In the genomic region with DNA sequence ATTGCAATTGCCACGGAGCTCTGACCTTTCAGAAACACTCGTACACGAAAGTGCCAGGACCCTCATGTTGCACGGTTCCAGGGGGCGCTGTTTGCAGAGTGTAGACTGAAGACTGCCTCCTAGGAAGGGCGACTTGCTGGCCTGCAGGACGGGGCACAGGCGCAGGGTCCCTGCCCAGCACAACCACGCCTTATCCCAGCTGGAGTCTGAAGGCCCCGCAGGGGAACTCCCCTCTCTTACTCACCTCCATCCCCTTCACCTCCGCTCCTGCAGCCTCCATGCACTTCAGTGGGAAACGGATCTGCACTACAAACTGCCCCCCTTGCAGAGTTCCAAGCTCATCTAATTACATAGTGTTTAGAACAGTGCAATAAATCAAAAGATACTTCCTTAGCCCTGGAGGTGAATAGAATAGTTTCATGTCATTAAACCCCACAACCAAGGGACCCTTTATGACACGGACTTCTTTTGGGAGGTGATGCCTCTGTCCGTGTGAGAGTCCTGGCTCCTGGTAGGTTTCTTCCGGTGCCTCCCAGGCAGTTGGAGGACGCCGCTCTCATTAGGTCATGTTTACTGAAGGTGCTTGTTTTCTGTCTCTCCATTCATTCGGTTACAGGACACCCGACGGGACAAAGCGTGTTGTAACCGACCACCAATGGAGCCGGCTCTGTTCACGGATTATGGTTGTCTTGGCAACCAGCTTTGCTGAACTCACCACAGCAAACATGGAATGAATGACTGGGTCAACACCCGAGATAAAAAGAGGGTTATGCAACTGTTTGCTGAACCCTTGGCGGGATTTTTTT, we compare ENCODE assay signal across 8 cellular contexts.
A peak's percentile ranks its signal among the peaks of the same experiment; 100 is the strongest.
DNase-seq lines count a peak whose midpoint lies in the region; ATAC-seq and TF ChIP-seq lines count a peak whose summit lies in the region.

No MANE protein-coding gene starts in this region.

- DNase-seq in H9, result peak; percentile 88
- peak; percentile 5 for DNase-seq in NCI-H526 treated with DMSO at 0.1 percent for 48 hours (lab: John Stamatoyannopoulos, UW)
- DNase-seq in fibroblast of peridontal ligament (ENCODE audit: extremely low read depth), result peak; percentile 74
- peak in 4 of 5 donors; percentile 34 to 85 (median 48) for DNase-seq in ovary
- no peak for DNase-seq in vagina (ENCODE audit: extremely low spot score in 2 of 2)
- DNase-seq in GM19240 (ENCODE audit: insufficient read length, low spot score), result no peak

- H3K18ac ChIP-seq in H9 (ENCODE audit: insufficient read length, low read depth, low read length), result no peak overlapping the region

- no peak overlapping the region for H2BK20ac ChIP-seq in H9 (ENCODE audit: low read depth, low read length, poor library complexity, severe bottlenecking)

- no peak overlapping the region for H3K56ac ChIP-seq in H9 (ENCODE audit: insufficient read length, low read depth, low read length)

- H2AFZ ChIP-seq in H9 (ENCODE audit: low read length), result no peak overlapping the region

- H3K4ac ChIP-seq in H9 (ENCODE audit: low read depth, low read length), result no peak overlapping the region

- peak overlapping the region; percentile 94 to 99 (median 94) for H3K27ac Mint-ChIP-seq in H9

- WGBS in H9 (ENCODE audit: extremely low coverage, insufficient read length, low lambda C conversion rate), result no CpG with 5 or more reads among the region's 26 CpGs
- 49 to 53% (median 52%) methylated on average over 26 of the region's 26 CpGs for WGBS in ovary, 3 donors

- no peak overlapping the region for H2BK15ac ChIP-seq in H9 (ENCODE audit: low read depth, low read length)

- TF ChIP-seq EP300 in ovary (IDR thresholded peaks at IDR 0.05), result no peak

- peaks cover 6 to 7% of the 10 kb centered on the region in 2 experiments; a peak in 3 of 5 replicates for H3K9me3 Mint-ChIP-seq in H9

- H3K27me3 ChIP-seq in H9 (ENCODE audit: insufficient read depth, low read length) (no peaks in the 10 kb centered on the region), ovary (no peaks in the 10 kb centered on the region), vagina (no peaks in the 10 kb centered on the region)

- peaks cover 22% of the 10 kb centered on the region for H3K27me3 Mint-ChIP-seq in H9 (ENCODE audit: low read depth)

- H3K4me3 Mint-ChIP-seq in H9, result peak overlapping the region; percentile 56 to 86

- peak overlapping the region; percentile 9 for H3K4me2 ChIP-seq in H9 (ENCODE audit: insufficient read depth, insufficient read length, low read length)

- H3K4me3 ChIP-seq in ovary (no peak overlapping the region), vagina (no peak overlapping the region)

- no peak overlapping the region for H3K23ac ChIP-seq in H9 (ENCODE audit: insufficient read length, low read depth, low read length)

- H3K36me3 ChIP-seq in ovary (no peaks in the 10 kb centered on the region), vagina (no peaks in the 10 kb centered on the region)

- no peak overlapping the region for H2AK5ac ChIP-seq in H9 (ENCODE audit: insufficient read length, low read length)

- no peak overlapping the region for H4K8ac ChIP-seq in H9 (replicated peaks; ENCODE audit: insufficient read length, low read depth, low read length)

- H3K36me3 Mint-ChIP-seq in H9 (ENCODE audit: insufficient read depth in 1 of 3, low read depth in 3 of 3), result peaks cover 0 to 6% (median 0%) of the 10 kb centered on the region in 3 experiments; a peak in 3 of 7 replicates

- H3K27ac ChIP-seq in H9 (ENCODE audit: insufficient read length, low read depth, low read length) (no peak overlapping the region), ovary (no peak overlapping the region), vagina (no peak overlapping the region)

- H3K23me2 ChIP-seq in H9 (ENCODE audit: insufficient read length, low read depth, low read length, poor library complexity, severe bottlenecking), result no peaks in the 10 kb centered on the region

- H3T11ph ChIP-seq in H9 (ENCODE audit: low read length), result no peak overlapping the region

- TF ChIP-seq POLR2A in ovary (IDR thresholded peaks at IDR 0.05) (no peak), vagina (IDR thresholded peaks at IDR 0.05) (no peak)

- H4K91ac ChIP-seq in H9 (ENCODE audit: insufficient read length, low read depth, low read length), result no peak overlapping the region

- H3K4me1 ChIP-seq in H9 (ENCODE audit: insufficient read depth, low read length) (no peaks in the 10 kb centered on the region), ovary (ENCODE audit: insufficient read depth) (peaks cover 2% of the 10 kb centered on the region), vagina (peaks cover 13% of the 10 kb centered on the region)

- TF ChIP-seq CTCF in H9 (conservative IDR thresholded peaks at IDR 0.05) (peak; percentile 84), ovary (IDR thresholded peaks at IDR 0.05) (no peak), vagina (IDR thresholded peaks at IDR 0.05) (no peak)

- H3K14ac ChIP-seq in H9 (ENCODE audit: insufficient read depth, low read length), result 0 out of 2 replicates have a peak overlapping the region, but pooled peaks have one; percentile 14

- ATAC-seq in GM18870 (IDR thresholded peaks at IDR 0.05; ENCODE audit: unreplicated experiment) (no peak), HG03025 (IDR thresholded peaks at IDR 0.05; ENCODE audit: low FRiP score, unreplicated experiment) (no peak)

- H4K5ac ChIP-seq in H9 (ENCODE audit: insufficient read length, low read depth, low read length), result no peak overlapping the region

- H3K9me3 ChIP-seq in H9 (ENCODE audit: control insufficient read depth, low read depth, low read length), result no peaks in the 10 kb centered on the region
- no peaks in the 10 kb centered on the region for H3K9me3 ChIP-seq in ovary
- no peaks in the 10 kb centered on the region for H3K9me3 ChIP-seq in vagina

- peaks cover 17 to 18% of the 10 kb centered on the region in 2 experiments for H3K4me1 Mint-ChIP-seq in H9

- intact Hi-C loops in ovary (cut with DNase I) (no loop called here), vagina (cut with DNase I) (no loop called here)

- no peaks in the 10 kb centered on the region for H4K20me1 ChIP-seq in H9 (ENCODE audit: control insufficient read depth, insufficient read depth, insufficient read length)

- no peaks in the 10 kb centered on the region for H3K79me1 ChIP-seq in H9 (ENCODE audit: insufficient read depth, low read depth, low read length, poor library complexity, severe bottlenecking)

- no peaks in the 10 kb centered on the region for H3K79me2 ChIP-seq in H9 (ENCODE audit: insufficient read depth, low read length)

- H2BK5ac ChIP-seq in H9 (ENCODE audit: insufficient read length, low read length), result no peak overlapping the region

- no peak overlapping the region for H2BK120ac ChIP-seq in H9 (ENCODE audit: low read depth, low read length, poor library complexity, severe bottlenecking)

- H3K9ac ChIP-seq in H9 (ENCODE audit: extremely low read depth, insufficient read length, low read length), result no peak overlapping the region

- no peak overlapping the region for H2BK12ac ChIP-seq in H9 (ENCODE audit: insufficient read length, low read depth, low read length)

Comparison
In these comparisons a context has a peak if more than half of its experiments do, and no peak if none do; other contexts are left out.
1. DNase-seq: peak in H9 (single experiment), NCI-H526 treated with DMSO at 0.1 percent for 48 hours (single experiment), fibroblast of peridontal ligament (single experiment) and ovary (4 of 5); none in vagina (0 of 2) and GM19240 (single experiment).